Comparison of ENCODE assay signal across 29 cellular contexts in genomic region chr2:156845806-156846558, GRCh38.
DNase-seq lines count a peak whose midpoint lies in the region; ATAC-seq, FAIRE-seq and TF ChIP-seq lines count a peak whose summit lies in the region.
"Had no signal": no experiment of that assay in that cellular context is flagged by ENCODE, and none has a peak within 500 bp of the region (broad histone marks: within the 10 kb centered on the region; RNA-seq: fewer than 3 reads in every experiment).

No MANE protein-coding gene starts in this region.

- no peak overlapping the region for H2BK12ac ChIP-seq in H1 (ENCODE audit: low read depth, low read length)

- peak; percentile 58 for FAIRE-seq in H54 (lab: Jason Lieb, UNC)
- FAIRE-seq in H1 (lab: Jason Lieb, UNC) = no peak
- FAIRE-seq: endothelial cell of umbilical vein, keratinocyte had no signal

- no peak for TF ChIP-seq RAD21 in H1 (IDR thresholded peaks at IDR 0.05 in 1 of 2, conservative IDR thresholded peaks at IDR 0.05 in 1 of 2; ENCODE audit: low read depth in 2 of 2, low read length in 2 of 2)

- H4K8ac ChIP-seq in H1 (ENCODE audit: extremely low read depth, insufficient read depth, low read length) = no peak overlapping the region

- H3K14ac ChIP-seq in H1 (ENCODE audit: insufficient read length) = no peak overlapping the region

- intact Hi-C loops in PC-3 (cut with micrococcal nuclease) (no loop called here), head of caudate nucleus (cut with DNase I) (no loop called here)

- no peaks in the 10 kb centered on the region for H3K36me3 Mint-ChIP-seq in neural progenitor cell
- H3K36me3 Mint-ChIP-seq: activated CD4-positive, alpha-beta memory T cell treated with anti-CD3 and anti-CD28 coated beads for 36 hours; stimulated activated memory B cell treated with anti-CD40 and anti-IgM and Interleukin-4, amounts not matched to agents 10 μg/mL and 1 μg/mL and 100 μg/mL, for 72 hours had no signal

- ATAC-seq in PC-3 = peak; percentile 50
- no peak for ATAC-seq in GM21619 (IDR thresholded peaks at IDR 0.05; ENCODE audit: unreplicated experiment)
- ATAC-seq: activated naive CD8-positive, alpha-beta T cell treated with anti-CD3 and anti-CD28 coated beads, Interleukin-2, amount 50 U/mL, for 24 hours; stimulated activated memory B cell treated with anti-CD40 and anti-IgM and Interleukin-4, amounts not matched to agents 10 μg/mL and 1 μg/mL and 100 μg/mL, for 72 hours had no signal

- H3K9me2 ChIP-seq in PC-3 (replicated peaks; ENCODE audit: low read length) = no peaks in the 10 kb centered on the region

- POLR2A ChIA-PET in PC-3 (lab: Charles Lee; ENCODE audit: unreplicated experiment) (no interaction called here), H1 (lab: Charles Lee; ENCODE audit: partially characterized antibody) (no interaction called here)

- H3K9ac ChIP-seq in PC-3 (ENCODE audit: low read length) (no peak overlapping the region), H1 (replicated peaks in 1 of 4; ENCODE audit: extremely low read depth in 1 of 4, low read depth in 3 of 4, low read length in 3 of 4) (peak overlapping the region in 1 of 4 experiments; percentile 18; a peak in 1 of 7 replicates), neural progenitor cell (no peak overlapping the region)

- H3K4me3 Mint-ChIP-seq in neural progenitor cell = no peak overlapping the region
- H3K4me3 Mint-ChIP-seq: activated B cell treated with CpG ODN at 0.5 μM for 24 hours; activated CD4-positive, alpha-beta memory T cell treated with anti-CD3 and anti-CD28 coated beads for 36 hours; activated naive CD8-positive, alpha-beta T cell treated with anti-CD3 and anti-CD28 coated beads, Interleukin-2, amount 50 U/mL, for 24 hours; stimulated activated memory B cell treated with anti-CD40 and anti-IgM and Interleukin-4, amounts not matched to agents 10 μg/mL and 1 μg/mL and 100 μg/mL, for 72 hours had no signal

- H3K79me2 ChIP-seq in PC-3 (ENCODE audit: low read length) (no peaks in the 10 kb centered on the region), H1 (ENCODE audit: control insufficient read depth in 1 of 2, insufficient read depth in 2 of 2, low read length in 2 of 2) (no peaks in the 10 kb centered on the region), neural progenitor cell (ENCODE audit: low read depth) (no peaks in the 10 kb centered on the region)

- H3K4me2 ChIP-seq in PC-3 (ENCODE audit: low read length) (no peak overlapping the region), H1 (ENCODE audit: insufficient read depth in 1 of 2, low read depth in 2 of 2, low read length in 2 of 2) (no peak overlapping the region), neural progenitor cell (no peak overlapping the region)

- H2BK20ac ChIP-seq in H1 (ENCODE audit: low read length) = no peak overlapping the region

- H3K56ac ChIP-seq in H1 (replicated peaks; ENCODE audit: insufficient read length, low read depth, low read length) = no peak overlapping the region

- H3F3A ChIP-seq in PC-3 (ENCODE audit: low read length, unreplicated experiment) = no peaks in the 10 kb centered on the region
- H3F3A ChIP-seq in neural progenitor cell (ENCODE audit: low read depth) = no peaks in the 10 kb centered on the region

- no peak for TF ChIP-seq EP300 in H1 (IDR thresholded peaks at IDR 0.05; ENCODE audit: borderline replicate concordance in 1 of 2, low read depth in 2 of 2, low read length in 2 of 2)

- H4K5ac ChIP-seq in H1 (ENCODE audit: insufficient read length, low read depth, low read length) = no peak overlapping the region

- H3K27ac Mint-ChIP-seq in neural progenitor cell = no peak overlapping the region
- H3K27ac Mint-ChIP-seq: activated B cell treated with CpG ODN at 0.5 μM for 24 hours; activated CD4-positive, alpha-beta memory T cell treated with anti-CD3 and anti-CD28 coated beads for 36 hours; activated naive CD8-positive, alpha-beta T cell treated with anti-CD3 and anti-CD28 coated beads, Interleukin-2, amount 50 U/mL, for 24 hours; stimulated activated memory B cell treated with anti-CD40 and anti-IgM and Interleukin-4, amounts not matched to agents 10 μg/mL and 1 μg/mL and 100 μg/mL, for 72 hours had no signal

- H3K27me3 ChIP-seq in PC-3 (ENCODE audit: low read length) = no peaks in the 10 kb centered on the region
- H3K27me3 ChIP-seq in H1 (replicated peaks in 1 of 4; ENCODE audit: control insufficient read depth in 3 of 4, extremely low read depth in 1 of 4, insufficient read depth in 3 of 4, low read length in 3 of 4) = no peaks in the 10 kb centered on the region
- H3K27me3 ChIP-seq in neural progenitor cell = no peaks in the 10 kb centered on the region
- H3K27me3 ChIP-seq: cardiac muscle cell, testis had no signal

- no peak for TF ChIP-seq CTCF in PC-3 (conservative IDR thresholded peaks at IDR 0.05; ENCODE audit: low read depth, low read length)
- no peak for TF ChIP-seq CTCF in H1 (IDR thresholded peaks at IDR 0.05; ENCODE audit: control extremely low read depth in 1 of 3, insufficient read depth in 1 of 3, low read depth in 1 of 3, low read length in 3 of 3)
- TF ChIP-seq CTCF in neural progenitor cell (IDR thresholded peaks at IDR 0.05) = no peak

- no peak overlapping the region for H3K27ac ChIP-seq in PC-3 (ENCODE audit: low read length)
- H3K27ac ChIP-seq in H1 (ENCODE audit: low read depth, low read length) = no peak overlapping the region
- H3K27ac ChIP-seq in neural progenitor cell = no peak overlapping the region
- H3K27ac ChIP-seq: cardiac muscle cell, skin epidermis, testis had no signal

- H3K4me1 ChIP-seq in PC-3 (ENCODE audit: insufficient read depth, low read length) (no peaks in the 10 kb centered on the region), H1 (replicated peaks in 1 of 4; ENCODE audit: control insufficient read depth in 3 of 4, insufficient read depth in 4 of 4, low read length in 3 of 4) (peaks cover 0 to 6% (median 2%) of the 10 kb centered on the region in 4 experiments; a peak in 2 of 7 replicates), neural progenitor cell (no peaks in the 10 kb centered on the region)
- H3K4me1 ChIP-seq: testis had no signal

- H3K23ac ChIP-seq in H1 (ENCODE audit: insufficient read length) = no peak overlapping the region

- DNase-seq in H54 (ENCODE audit: insufficient read length, low spot score) (no peak), PC-3 (peak; percentile 21), H1 (ENCODE audit: low read depth in 1 of 2, low spot score in 2 of 2) (no peak), neural progenitor cell (ENCODE audit: low spot score) (no peak), C1 segment of cervical spinal cord (lab: John Stamatoyannopoulos, UW) (no peak), head of caudate nucleus (no peak), SW 1271 (lab: John Stamatoyannopoulos, UW) (no peak)
- DNase-seq: activated B cell treated with CpG ODN at 0.5 μM for 24 hours; activated CD4-positive, alpha-beta memory T cell treated with anti-CD3 and anti-CD28 coated beads for 36 hours; activated effector memory CD4-positive, alpha-beta T cell treated with anti-CD3 and anti-CD28 coated beads, Interleukin-2, amount 50 U/mL, for 16 hours; activated naive CD8-positive, alpha-beta T cell treated with anti-CD3 and anti-CD28 coated beads, Interleukin-2, amount 50 U/mL, for 24 hours; activated T-cell treated with anti-CD3 and anti-CD28 coated beads for 4 hours; dermis blood vessel endothelial cell; GF-D8; hypothalamus; MM.1S; NCI-H1436 treated with DMSO at 0.1 percent for 48 hours; NCI-H524 treated with DMSO at 0.1 percent for 48 hours; RPMI8226; stimulated activated CD4-positive, alpha-beta T cell treated with anti-CD3 and anti-CD28 coated beads, Interleukin-2, amount 100 ng/mL, for 24 hours; T-helper 9 cell; testis had no signal

- no peaks in the 10 kb centered on the region for H3K9me3 Mint-ChIP-seq in neural progenitor cell
- H3K9me3 Mint-ChIP-seq: activated B cell treated with CpG ODN at 0.5 μM for 24 hours; activated CD4-positive, alpha-beta memory T cell treated with anti-CD3 and anti-CD28 coated beads for 36 hours; activated naive CD8-positive, alpha-beta T cell treated with anti-CD3 and anti-CD28 coated beads, Interleukin-2, amount 50 U/mL, for 24 hours; stimulated activated memory B cell treated with anti-CD40 and anti-IgM and Interleukin-4, amounts not matched to agents 10 μg/mL and 1 μg/mL and 100 μg/mL, for 72 hours had no signal

- BruUV-seq in PC-3 (replicated peaks; lab: Mats Ljungman, UMichigan) = no TSS peak

- no peak overlapping the region for H3K4ac ChIP-seq in H1 (replicated peaks; ENCODE audit: insufficient read length, low read depth, low read length)

- H2AFZ ChIP-seq in PC-3 (ENCODE audit: low read length) (no peak overlapping the region), H1 (ENCODE audit: low read length) (peak overlapping the region; percentile 92), neural progenitor cell (replicated peaks) (peak overlapping the region; percentile 59)

- H3K4me1 Mint-ChIP-seq in neural progenitor cell = no peaks in the 10 kb centered on the region
- H3K4me1 Mint-ChIP-seq: activated B cell treated with CpG ODN at 0.5 μM for 24 hours; activated naive CD8-positive, alpha-beta T cell treated with anti-CD3 and anti-CD28 coated beads, Interleukin-2, amount 50 U/mL, for 24 hours; stimulated activated memory B cell treated with anti-CD40 and anti-IgM and Interleukin-4, amounts not matched to agents 10 μg/mL and 1 μg/mL and 100 μg/mL, for 72 hours had no signal

- no peak overlapping the region for H2BK5ac ChIP-seq in H1 (ENCODE audit: low read depth, low read length)

- no peak overlapping the region for H4K91ac ChIP-seq in H1 (replicated peaks; ENCODE audit: insufficient read length, low read length)

- H2AK5ac ChIP-seq in H1 (ENCODE audit: low read depth, low read length) = no peak overlapping the region

- H4K20me1 ChIP-seq in PC-3 (ENCODE audit: low read length) (no peaks in the 10 kb centered on the region), H1 (replicated peaks in 1 of 2; ENCODE audit: control insufficient read depth in 1 of 2, insufficient read depth in 2 of 2, low read length in 2 of 2) (no peaks in the 10 kb centered on the region), neural progenitor cell (ENCODE audit: low read depth) (no peaks in the 10 kb centered on the region)

- H3K36me3 ChIP-seq in PC-3 (ENCODE audit: low read depth, low read length) = no peaks in the 10 kb centered on the region
- H3K36me3 ChIP-seq in H1 (ENCODE audit: control insufficient read depth in 2 of 4, insufficient read depth in 4 of 4, low read length in 3 of 4) = no peaks in the 10 kb centered on the region
- H3K36me3 ChIP-seq in neural progenitor cell = no peaks in the 10 kb centered on the region
- H3K36me3 ChIP-seq: cardiac muscle cell had no signal

- no peak overlapping the region for H2BK15ac ChIP-seq in H1 (ENCODE audit: low read length)

- no peak for TF ChIP-seq POLR2A in H54 (IDR thresholded peaks at IDR 0.05; ENCODE audit: low read depth, low read length)
- no peak for TF ChIP-seq POLR2A in H1 (IDR thresholded peaks at IDR 0.05; ENCODE audit: control extremely low read depth in 1 of 2, low read depth in 2 of 2, low read length in 2 of 2)

- H2BK120ac ChIP-seq in H1 (replicated peaks; ENCODE audit: low read depth, low read length) = no peak overlapping the region

- WGBS in H1 (ENCODE audit: extremely low coverage in 1 of 2, insufficient coverage in 1 of 2, insufficient read length in 1 of 2, insufficient replicate concordance in 2 of 2, low coverage in 1 of 2, low lambda C conversion rate in 2 of 2, missing lambda C conversion rate in 1 of 2), 2 experiments = 76% methylated on average over 4 of the region's 4 CpGs; no CpG with 5 or more reads in 1 of the 2 experiments

- peaks cover 3% of the 10 kb centered on the region for H3K27me3 Mint-ChIP-seq in neural progenitor cell (ENCODE audit: insufficient read depth, low read depth)
- H3K27me3 Mint-ChIP-seq: activated B cell treated with CpG ODN at 0.5 μM for 24 hours; activated CD4-positive, alpha-beta memory T cell treated with anti-CD3 and anti-CD28 coated beads for 36 hours; stimulated activated memory B cell treated with anti-CD40 and anti-IgM and Interleukin-4, amounts not matched to agents 10 μg/mL and 1 μg/mL and 100 μg/mL, for 72 hours had no signal

- no peak overlapping the region for H3K18ac ChIP-seq in H1 (ENCODE audit: extremely low read depth, low read length)

- CTCF ChIA-PET in PC-3 (lab: Charles Lee) = no interaction called here
- CTCF ChIA-PET in H1 (lab: Charles Lee; ENCODE audit: partially characterized antibody) = no interaction called here

- no peaks in the 10 kb centered on the region for H3K79me1 ChIP-seq in H1 (ENCODE audit: low read depth, low read length)

- no peaks in the 10 kb centered on the region for H3K23me2 ChIP-seq in H1 (ENCODE audit: low read depth, low read length)

- H3K4me3 ChIP-seq in PC-3 (ENCODE audit: low read length) = no peak overlapping the region
- H3K4me3 ChIP-seq in H1 (ENCODE audit: extremely low read depth in 1 of 4, insufficient read depth in 2 of 4, low read depth in 3 of 4, low read length in 4 of 4) = no peak overlapping the region
- H3K4me3 ChIP-seq in neural progenitor cell = no peak overlapping the region
- H3K4me3 ChIP-seq: cardiac muscle cell, lung, skin epidermis, testis had no signal

- H3K9me3 ChIP-seq in PC-3 (ENCODE audit: low read length) = no peaks in the 10 kb centered on the region
- H3K9me3 ChIP-seq in H1 (ENCODE audit: insufficient read depth in 2 of 2, low read depth in 1 of 2, low read length in 1 of 2) = no peaks in the 10 kb centered on the region
- H3K9me3 ChIP-seq in neural progenitor cell (ENCODE audit: low read depth) = no peaks in the 10 kb centered on the region
- H3K9me3 ChIP-seq: testis had no signal
